In genomic region chr6:70547905-70548304, GRCh38 we compare ENCODE assay signal across 20 cellular contexts.
"Had no signal": no experiment of that assay in that cellular context is flagged by ENCODE, and none has a peak within 500 bp of the region (broad histone marks: within the 10 kb centered on the region; RNA-seq: fewer than 3 reads in every experiment).

No MANE protein-coding gene starts in this region.

- H3K27me3 ChIP-seq: adrenal gland, Peyer's patch had no signal

- H3K4me1 ChIP-seq: adrenal gland, Peyer's patch had no signal

- ATAC-seq: activated T-cell treated with anti-CD3 and anti-CD28 coated beads, Interleukin-2, amount 50 U/mL, for 72 hours had no signal

- H3K4me3 Mint-ChIP-seq: activated B cell treated with CpG ODN at 0.5 μM for 24 hours; activated CD4-positive, alpha-beta memory T cell treated with anti-CD3 and anti-CD28 coated beads, Interleukin-2, amount 10 ng/mL, durations not matched to agents 7 days and 5 days; activated CD4-positive, alpha-beta T cell treated with anti-CD3 and anti-CD28 coated beads, Interleukin-2, amount 10 ng/mL, durations not matched to agents 7 days and 5 days; activated naive CD4-positive, alpha-beta T cell treated with anti-CD3 and anti-CD28 coated beads, Interleukin-2, amount 10 ng/mL, durations not matched to agents 7 days and 5 days; activated naive CD8-positive, alpha-beta T cell treated with anti-CD3 and anti-CD28 coated beads for 36 hours; activated T-cell treated with anti-CD3 and anti-CD28 coated beads, Interleukin-2, amount 50 U/mL, for 72 hours had no signal

- H3K4me3 ChIP-seq: adrenal gland, Peyer's patch had no signal

- H3K9me3 Mint-ChIP-seq: activated B cell treated with CpG ODN at 0.5 μM for 24 hours; activated CD4-positive, alpha-beta memory T cell treated with anti-CD3 and anti-CD28 coated beads, Interleukin-2, amount 10 ng/mL, durations not matched to agents 7 days and 5 days; activated CD4-positive, alpha-beta T cell treated with anti-CD3 and anti-CD28 coated beads, Interleukin-2, amount 10 ng/mL, durations not matched to agents 7 days and 5 days; activated naive CD4-positive, alpha-beta T cell treated with anti-CD3 and anti-CD28 coated beads, Interleukin-2, amount 10 ng/mL, durations not matched to agents 7 days and 5 days; activated naive CD8-positive, alpha-beta T cell treated with anti-CD3 and anti-CD28 coated beads for 36 hours; activated T-cell treated with anti-CD3 and anti-CD28 coated beads, Interleukin-2, amount 50 U/mL, for 72 hours; activated T-helper 2 cell treated with anti-CD3 and anti-CD28 coated beads, Interferon-gamma antibody, Interleukin-2, Interleukin-4, amounts not matched to agents 10 μg/mL and 5 μg/mL and 100 μg/mL, durations not matched to agents 14 hours and 24 hours and 36 hours had no signal

- H3K27me3 Mint-ChIP-seq: activated B cell treated with CpG ODN at 0.5 μM for 24 hours; activated CD4-positive, alpha-beta memory T cell treated with anti-CD3 and anti-CD28 coated beads, Interleukin-2, amount 10 ng/mL, durations not matched to agents 7 days and 5 days; activated naive CD4-positive, alpha-beta T cell treated with anti-CD3 and anti-CD28 coated beads, Interleukin-2, amount 10 ng/mL, durations not matched to agents 7 days and 5 days; activated naive CD8-positive, alpha-beta T cell treated with anti-CD3 and anti-CD28 coated beads for 36 hours had no signal

- H3K4me1 Mint-ChIP-seq: activated B cell treated with CpG ODN at 0.5 μM for 24 hours; activated CD4-positive, alpha-beta memory T cell treated with anti-CD3 and anti-CD28 coated beads, Interleukin-2, amount 10 ng/mL, durations not matched to agents 7 days and 5 days; activated CD4-positive, alpha-beta T cell treated with anti-CD3 and anti-CD28 coated beads, Interleukin-2, amount 10 ng/mL, durations not matched to agents 7 days and 5 days; activated naive CD4-positive, alpha-beta T cell treated with anti-CD3 and anti-CD28 coated beads, Interleukin-2, amount 10 ng/mL, durations not matched to agents 7 days and 5 days; activated naive CD8-positive, alpha-beta T cell treated with anti-CD3 and anti-CD28 coated beads for 36 hours had no signal

- H3K27ac Mint-ChIP-seq: activated B cell treated with CpG ODN at 0.5 μM for 24 hours; activated CD4-positive, alpha-beta memory T cell treated with anti-CD3 and anti-CD28 coated beads, Interleukin-2, amount 10 ng/mL, durations not matched to agents 7 days and 5 days; activated CD4-positive, alpha-beta T cell treated with anti-CD3 and anti-CD28 coated beads, Interleukin-2, amount 10 ng/mL, durations not matched to agents 7 days and 5 days; activated naive CD4-positive, alpha-beta T cell treated with anti-CD3 and anti-CD28 coated beads, Interleukin-2, amount 10 ng/mL, durations not matched to agents 7 days and 5 days; activated naive CD8-positive, alpha-beta T cell treated with anti-CD3 and anti-CD28 coated beads for 36 hours; activated T-cell treated with anti-CD3 and anti-CD28 coated beads, Interleukin-2, amount 50 U/mL, for 72 hours; activated T-helper 2 cell treated with anti-CD3 and anti-CD28 coated beads, Interferon-gamma antibody, Interleukin-2, Interleukin-4, amounts not matched to agents 10 μg/mL and 5 μg/mL and 100 μg/mL, durations not matched to agents 14 hours and 24 hours and 36 hours had no signal

- H3K9ac ChIP-seq: KMS-11 had no signal

- H3K9me3 ChIP-seq: Peyer's patch had no signal

- H3K36me3 Mint-ChIP-seq: activated naive CD4-positive, alpha-beta T cell treated with anti-CD3 and anti-CD28 coated beads, Interleukin-2, amount 10 ng/mL, durations not matched to agents 7 days and 5 days; activated naive CD8-positive, alpha-beta T cell treated with anti-CD3 and anti-CD28 coated beads for 36 hours had no signal

- H3K36me3 ChIP-seq: adrenal gland had no signal

- DNase-seq: activated B cell treated with CpG ODN at 0.5 μM for 24 hours; activated CD4-positive, alpha-beta memory T cell treated with anti-CD3 and anti-CD28 coated beads, Interleukin-2, amount 10 ng/mL, durations not matched to agents 7 days and 5 days; activated CD4-positive, alpha-beta T cell treated with anti-CD3 and anti-CD28 coated beads for 1 hour; activated CD8-positive, alpha-beta memory T cell treated with anti-CD3 and anti-CD28 coated beads, Interleukin-2, amount 50 U/mL, for 4 hours; activated gamma-delta T cell treated with Interleukin-2 at 50 U/mL for 16 hours; activated naive CD8-positive, alpha-beta T cell treated with anti-CD3 and anti-CD28 coated beads for 36 hours; activated T-cell treated with anti-CD3 and anti-CD28 coated beads, Interleukin-2, amount 50 U/mL, for 72 hours; adrenal gland; NCI-H1092; NCI-H1694; NCI-H2029 treated with DMSO at 0.1 percent for 48 hours; NCI-H345; NCI-H510A treated with DMSO at 0.1 percent for 48 hours; Peyer's patch; SHP77 treated with DMSO at 0.1 percent for 48 hours; T1000 had no signal
